ENCODE assay signal across 8 cellular contexts in genomic region chr14:92729632-92730358, GRCh38. TPM values are rescaled to one million over a fixed set of nuclear protein-coding genes. Genes with fewer than 3 reads are reported as not detected.
DNase-seq lines count a peak whose midpoint lies in the region; ATAC-seq lines count a peak whose summit lies in the region.

No MANE protein-coding gene starts in this region.

- H3K36me3 ChIP-seq in H7 (replicated peaks; ENCODE audit: control insufficient read depth, insufficient read depth, low read length): peaks cover 6% of the 10 kb centered on the region

- peak; percentile 86 for ATAC-seq in HG03175 (IDR thresholded peaks at IDR 0.05; ENCODE audit: unreplicated experiment)
- ATAC-seq in stimulated activated naive CD8-positive, alpha-beta T cell treated with anti-CD3 and anti-CD28 coated beads, Interleukin-15, Interleukin-2, amounts not matched to agents 100 U/mL and 50 U/mL, for 24 hours: peak; percentile 80

- no peak overlapping the region for H3K4me3 ChIP-seq in H7 (ENCODE audit: insufficient read depth, low read depth, low read length)

- peak; percentile 60 for DNase-seq in stimulated activated CD4-positive, alpha-beta T cell treated with anti-CD3 and anti-CD28 coated beads, Interleukin-15, amount 100 ng/mL, for 24 hours
- DNase-seq in stimulated activated CD4-positive, alpha-beta T cell treated with anti-CD3 and anti-CD28 coated beads, Interleukin-4, amount 100 ng/mL, for 1 hour: no peak
- DNase-seq in activated T-cell treated with anti-CD3 and anti-CD28 coated beads, Interleukin-2, amount 50 U/mL, for 48 hours: peak; percentile 36 to 51
- peak; percentile 48 for DNase-seq in stimulated activated naive CD8-positive, alpha-beta T cell treated with anti-CD3 and anti-CD28 coated beads, Interleukin-15, Interleukin-2, amounts not matched to agents 100 U/mL and 50 U/mL, for 24 hours
- DNase-seq in SKM-1 (lab: John Stamatoyannopoulos, UW; ENCODE audit: unreplicated experiment) (no peak), foreskin melanocyte (no peak), H7 (no peak)

- no peaks in the 10 kb centered on the region for H3K27me3 ChIP-seq in H7 (ENCODE audit: control insufficient read depth, insufficient read depth, low read length)

RNA-seq across cellular contexts. Expression of gene LGMN, which starts 18.6 kb away (rescaled TPM):
- 57.4 and 60.6 TPM in 2 replicates for total RNA-seq in H7 (2014; rRNA removed; shearing (Covaris generic))

Comparison
In these comparisons a context has a peak if more than half of its experiments do, and no peak if none do; other contexts are left out.
1. DNase-seq: peak in stimulated activated CD4-positive, alpha-beta T cell treated with anti-CD3 and anti-CD28 coated beads, Interleukin-15, amount 100 ng/mL, for 24 hours (single experiment), activated T-cell treated with anti-CD3 and anti-CD28 coated beads, Interleukin-2, amount 50 U/mL, for 48 hours (2 of 2) and stimulated activated naive CD8-positive, alpha-beta T cell treated with anti-CD3 and anti-CD28 coated beads, Interleukin-15, Interleukin-2, amounts not matched to agents 100 U/mL and 50 U/mL, for 24 hours (single experiment); none in stimulated activated CD4-positive, alpha-beta T cell treated with anti-CD3 and anti-CD28 coated beads, Interleukin-4, amount 100 ng/mL, for 1 hour (single experiment), SKM-1 (single experiment), foreskin melanocyte (single experiment) and H7 (single experiment).